8 cellular contexts compared by ENCODE assay signal in the genomic region with DNA sequence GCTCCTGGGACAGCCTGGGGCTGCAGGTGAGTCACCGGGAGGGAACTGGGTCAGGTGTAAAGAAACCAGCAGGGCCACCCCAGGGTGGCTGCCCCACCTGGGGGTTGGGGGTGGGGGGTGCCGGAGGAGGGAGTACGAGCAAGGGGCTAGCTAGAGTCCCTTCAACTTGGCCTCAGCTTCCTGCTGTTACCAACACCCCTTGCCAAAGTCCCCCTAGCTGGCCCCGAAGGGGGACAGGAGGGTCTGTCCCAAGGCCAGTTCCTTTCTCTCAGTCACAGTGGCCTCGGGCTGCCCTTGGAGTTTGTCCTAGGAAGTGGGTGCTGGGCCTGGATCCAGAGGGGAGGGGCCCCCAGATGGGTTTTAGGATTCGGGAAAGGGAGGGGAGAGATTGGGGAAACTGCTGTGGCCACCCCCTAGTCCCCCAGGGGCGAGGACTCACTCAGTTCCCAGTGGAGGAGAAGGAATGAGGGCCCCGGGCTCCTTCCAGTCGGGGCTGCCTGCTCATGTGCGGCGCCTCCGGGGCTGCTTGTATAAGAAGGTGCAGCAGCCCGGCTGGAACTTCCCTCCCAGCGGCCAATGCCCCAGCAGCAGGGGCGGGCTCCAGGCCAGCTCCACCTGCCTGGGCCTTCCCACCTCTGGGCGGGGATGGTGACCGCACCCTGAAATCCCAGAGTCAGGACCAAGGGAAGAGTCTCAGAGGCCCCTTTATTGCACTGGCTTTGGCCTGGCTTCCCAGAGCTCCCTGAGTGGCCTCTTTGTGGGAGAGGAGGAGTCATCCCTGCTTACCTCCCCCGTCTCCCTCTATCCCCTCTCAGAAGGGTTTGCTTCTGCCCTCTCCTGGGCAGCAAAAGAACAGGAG. TPM values are rescaled to one million over a fixed set of nuclear protein-coding genes. Genes with fewer than 3 reads are reported as not detected.
DNase-seq lines count a peak whose midpoint lies in the region; ATAC-seq and TF ChIP-seq lines count a peak whose summit lies in the region.

No MANE protein-coding gene starts in this region.

- no peaks in the 10 kb centered on the region for H3K9me3 ChIP-seq in cardiac muscle cell (ENCODE audit: low read depth)

- peak; percentile 55 for TF ChIP-seq CTCF in cardiac muscle cell (IDR thresholded peaks at IDR 0.05; ENCODE audit: low read depth, low read length)

- H3K27ac ChIP-seq in cardiac muscle cell: peak overlapping the region; percentile 51

- H3K36me3 ChIP-seq in cardiac muscle cell: no peaks in the 10 kb centered on the region

- H3K27me3 ChIP-seq in cardiac muscle cell: peaks cover 35% of the 10 kb centered on the region

- peak; percentile 80 for DNase-seq in COLO829 (ENCODE audit: low spot score)
- DNase-seq in LoVo (ENCODE audit: low spot score): peak; percentile 98
- DNase-seq in SK-N-DZ (ENCODE audit: low spot score): peak; percentile 82
- peak; percentile 73 to 78 for DNase-seq in cardiac muscle cell (ENCODE audit: low read depth in 1 of 2, low spot score in 1 of 2)
- peak; percentile 78 for DNase-seq in retina
- DNase-seq in GDM1 (lab: John Stamatoyannopoulos, UW): no peak

- H3K4me3 ChIP-seq in cardiac muscle cell: peak overlapping the region; percentile 18

- no peak for ATAC-seq in HG02798 (IDR thresholded peaks at IDR 0.05; ENCODE audit: poor library complexity, unreplicated experiment)
- ATAC-seq in GM19397 (IDR thresholded peaks at IDR 0.05; ENCODE audit: unreplicated experiment): no peak

- peaks cover 5% of the 10 kb centered on the region for H3K4me1 ChIP-seq in cardiac muscle cell (ENCODE audit: low read depth)

RNA-seq across cellular contexts. Expression of a gene that starts 7.3 kb away (rescaled TPM):
- 3.6 and 6.1 TPM in 2 replicates for polyA plus RNA-seq in SK-N-DZ (2014; cell fraction: cytosol; rRNA removed)
- polyA plus RNA-seq in SK-N-DZ (2014; cell fraction: nucleus; rRNA removed): 17.7 and 23.1 TPM in 2 replicates
- total RNA-seq in cardiac muscle cell: 14.7 and 17.7 TPM in 2 replicates
- polyA plus RNA-seq in cardiac muscle cell: 5.6 and 12.3 TPM in 2 replicates
